ENCODE assay signal across 34 cellular contexts in genomic region chr22:49079743-49080500, GRCh38.
"Had no signal": no experiment of that assay in that cellular context is flagged by ENCODE, and none has a peak within 500 bp of the region (broad histone marks: within the 10 kb centered on the region; RNA-seq: fewer than 3 reads in every experiment).

No MANE protein-coding gene starts in this region.

- H3K9me3 ChIP-seq: ascending aorta, Peyer's patch, SK-N-SH had no signal

- DNase-seq: activated CD4-positive, alpha-beta memory T cell treated with anti-CD3 and anti-CD28 coated beads, Interleukin-2, amount 10 ng/mL, durations not matched to agents 7 days and 5 days; activated CD4-positive, alpha-beta T cell treated with anti-CD3 and anti-CD28 coated beads for 1 hour; activated CD4-positive, alpha-beta T cell treated with anti-CD3 and anti-CD28 coated beads for 48 hours; activated CD4-positive, CD25-positive, alpha-beta regulatory T cell; activated CD8-positive, alpha-beta memory T cell treated with anti-CD3 and anti-CD28 coated beads for 24 hours; activated CD8-positive, alpha-beta memory T cell treated with anti-CD3 and anti-CD28 coated beads, Interleukin-2, amount 10 ng/mL, durations not matched to agents 7 days and 5 days; activated CD8-positive, alpha-beta memory T cell treated with anti-CD3 and anti-CD28 coated beads, Interleukin-2, amount 50 U/mL, for 48 hours; activated effector memory CD4-positive, alpha-beta T cell treated with Interleukin-2 at 50 U/mL for 16 hours; activated naive CD8-positive, alpha-beta T cell treated with anti-CD3 and anti-CD28 coated beads, Interleukin-2, amount 10 ng/mL, durations not matched to agents 7 days and 5 days; activated T-cell treated with anti-CD3 and anti-CD28 coated beads, Interleukin-2, amount 50 U/mL, for 48 hours; amygdala; Kasumi-1; KG1; MM.1S; NCI-H1092 treated with DMSO at 0.1 percent for 48 hours; NCI-H1417; NCI-H187 treated with DMSO at 0.1 percent for 48 hours; NCI-H2081; NCI-H446; NCI-H510A treated with DMSO at 0.1 percent for 48 hours; NCI-H748 treated with DMSO at 0.1 percent for 48 hours; NK-92 treated with Interleukin-12 subunit alpha and Interleukin-12 subunit beta, amount 100 ng/mL, for 24 hours; PC-3; RPMI8226; SHP77 treated with DMSO at 0.1 percent for 48 hours; SK-N-SH; T-cell; T-helper 2 cell; T-helper 9 cell; WERI-Rb-1 had no signal

- H3K4me1 ChIP-seq: ascending aorta, Peyer's patch, SJSA1 had no signal

- H3K4me3 ChIP-seq: ascending aorta, cardiac muscle cell, Peyer's patch, SJSA1 had no signal

- H3K27me3 ChIP-seq: ascending aorta, Peyer's patch, SJSA1 had no signal

- H3K27ac ChIP-seq: ascending aorta, cardiac muscle cell, Peyer's patch, SJSA1, WERI-Rb-1 had no signal

- H3K36me3 ChIP-seq: ascending aorta, cardiac muscle cell, Peyer's patch, SJSA1, WERI-Rb-1 had no signal
